Comparison of ENCODE assay signal across 1 cellular context in genomic region chr9:133342570-133342969, GRCh38.
TF ChIP-seq lines count a peak whose summit lies in the region.

No MANE protein-coding gene starts in this region.

TF ChIP-seq in H1, 55 proteins besides CTCF, POLR2A, EP300 and RAD21:
- TF ChIP-seq JUND (IDR thresholded peaks at IDR 0.05; ENCODE audit: low read length) = no peak
- no peak for TF ChIP-seq RXRA (IDR thresholded peaks at IDR 0.05; ENCODE audit: insufficient read depth, low read depth, low read length)
- no peak for TF ChIP-seq KDM4A (IDR thresholded peaks at IDR 0.05; ENCODE audit: low read depth, low read length, severe bottlenecking)
